Comparison of ENCODE assay signal across 8 cellular contexts in the genomic region with DNA sequence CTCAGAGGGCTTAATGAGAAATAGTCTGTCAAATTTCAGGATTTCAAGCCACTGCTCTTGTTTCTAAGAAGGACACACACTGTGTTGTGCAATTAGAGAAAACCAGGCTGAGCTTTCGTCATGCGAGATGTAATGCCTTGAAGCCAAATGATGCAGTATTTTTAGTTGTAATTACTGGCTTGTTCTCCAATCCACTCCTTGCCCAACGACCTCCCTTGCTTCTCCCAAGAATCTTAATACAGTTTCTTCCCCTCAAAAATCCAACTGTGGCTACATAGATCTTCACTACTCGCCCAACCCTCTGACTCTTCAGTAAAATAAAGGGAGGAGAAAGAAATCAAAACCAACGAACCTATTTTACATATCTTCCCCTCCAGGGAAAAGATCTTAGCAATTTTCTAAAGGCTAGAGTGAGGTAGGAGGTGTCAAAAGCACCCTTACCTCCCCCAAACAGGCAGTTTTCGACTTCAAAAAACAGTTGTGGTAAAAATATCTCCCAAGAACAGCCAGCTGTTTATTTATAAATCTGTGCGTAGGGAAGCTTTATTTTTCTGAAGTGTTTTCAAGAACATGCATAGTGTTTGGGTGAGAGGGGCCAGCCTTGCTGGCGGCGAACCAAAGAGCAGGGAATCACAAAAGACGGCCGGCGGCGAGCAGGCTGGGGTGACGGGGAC.
DNase-seq lines count a peak whose midpoint lies in the region; ATAC-seq and TF ChIP-seq lines count a peak whose summit lies in the region.

No MANE protein-coding gene starts in this region.

- no peak for TF ChIP-seq CTCF in adrenal gland (IDR thresholded peaks at IDR 0.05)

- H3K27ac ChIP-seq in ACC112 (ENCODE audit: low read depth, low read length) (no peak overlapping the region), adrenal gland (peak overlapping the region; percentile 75 to 96 (median 86))

- H3K9me3 ChIP-seq in adrenal gland (replicated peaks in 1 of 3), result no peaks in the 10 kb centered on the region

- ATAC-seq in GM21723 (IDR thresholded peaks at IDR 0.05; ENCODE audit: unreplicated experiment) (no peak), HG03457 (IDR thresholded peaks at IDR 0.05; ENCODE audit: unreplicated experiment) (no peak)

- H3K4me1 ChIP-seq in ACC112 (ENCODE audit: control insufficient read depth, insufficient read depth, low read length, unreplicated experiment) (peaks cover 3% of the 10 kb centered on the region), adrenal gland (replicated peaks in 1 of 2) (peaks cover 17 to 47% of the 10 kb centered on the region in 2 donors)

- peak overlapping the region; percentile 77 for H3K4me3 ChIP-seq in ACC112 (ENCODE audit: low read depth, low read length)
- H3K4me3 ChIP-seq in adrenal gland, result peak overlapping the region in 3 of 4 donors; percentile 10 to 51 (median 13)
- H3K4me3 ChIP-seq in skeletal muscle cell (ENCODE audit: low read depth, low read length), result peak overlapping the region; percentile 46

- H3K36me3 ChIP-seq in ACC112 (ENCODE audit: insufficient read depth, low read length) (no peaks in the 10 kb centered on the region), adrenal gland (replicated peaks in 1 of 2) (no peaks in the 10 kb centered on the region)

- intact Hi-C loops in adrenal gland (cut with DNase I), result loop anchor here (10.0 kb wide), 3 partner anchors 410 to 520 kb away; a partner anchor contains a TSS

- H3K27me3 ChIP-seq in ACC112 (ENCODE audit: insufficient read depth, low read length) (no peaks in the 10 kb centered on the region), adrenal gland (no peaks in the 10 kb centered on the region)

- DNase-seq in HCEC 1CT (peak; percentile 37), adrenal gland (peak; percentile 57 to 90 (median 71)), hepatic stellate cell (ENCODE audit: low spot score) (peak; percentile 46), skeletal muscle cell (ENCODE audit: low read depth) (peak; percentile 38)
- no peak for DNase-seq in activated CD8-positive, alpha-beta memory T cell treated with anti-CD3 and anti-CD28 coated beads, Interleukin-2, amount 50 U/mL, for 4 hours

- no peaks in the 10 kb centered on the region for H3K79me2 ChIP-seq in ACC112 (ENCODE audit: control insufficient read depth, insufficient read depth, low read length, unreplicated experiment)

- peak overlapping the region; percentile 64 for H2AFZ ChIP-seq in ACC112 (ENCODE audit: low read length, unreplicated experiment)

- 5 to 15% (median 5%) methylated on average over 9 to 14 of the region's 14 CpGs for WGBS in adrenal gland, 4 donors

- peak in 1 of 2 donors; percentile 57 for TF ChIP-seq POLR2A in adrenal gland (IDR thresholded peaks at IDR 0.05)

Comparison
In these comparisons a context has a peak if more than half of its experiments do, and no peak if none do; other contexts are left out.
1. H3K4me3 ChIP-seq: peak in every context shown above with its lines; median percentile 77 in ACC112; 46 in skeletal muscle cell; 13 in adrenal gland.